7 cellular contexts compared by ENCODE assay signal in genomic region chr7:102497308-102497707, GRCh38. TPM values are rescaled to one million over a fixed set of nuclear protein-coding genes. Genes with fewer than 3 reads are reported as not detected.
DNase-seq lines count a peak whose midpoint lies in the region; ATAC-seq and TF ChIP-seq lines count a peak whose summit lies in the region.
"Not testable (repeated sequence)": the region's sequence is repeated elsewhere in the genome, so short reads cannot be mapped to it uniquely, and the experiment has no call there.
"Had no signal": no experiment of that assay in that cellular context is flagged by ENCODE, and none has a peak within 500 bp of the region (broad histone marks: within the 10 kb centered on the region; RNA-seq: fewer than 3 reads in every experiment).

No MANE protein-coding gene starts in this region.

- not testable (repeated sequence) for H3K9me3 ChIP-seq in mucosa of descending colon, spleen

- DNase-seq in activated CD8-positive, alpha-beta memory T cell treated with anti-CD3 and anti-CD28 coated beads for 24 hours: peak; percentile 56
- DNase-seq in Right ventricle myocardium superior (peak; percentile 56), left ventricle myocardium superior (peak; percentile 31), left lobe of liver (ENCODE audit: low spot score) (peak; percentile 46), mucosa of descending colon (peak in 2 of 3 donors; percentile 10 to 34), spleen (peak; percentile 46)

- not testable (repeated sequence) for TF ChIP-seq POLR2A in spleen (IDR thresholded peaks at IDR 0.05)

- 57 to 100% (median 83%) methylated on average over 1 of the region's 5 CpGs for WGBS in spleen, 5 donors

- TF ChIP-seq CTCF in mucosa of descending colon (IDR thresholded peaks at IDR 0.05); spleen (IDR thresholded peaks at IDR 0.05 in 8 of 11, conservative IDR thresholded peaks at IDR 0.05 in 3 of 11): not testable (repeated sequence)

- not testable (repeated sequence) for H3K27me3 ChIP-seq in spleen (replicated peaks in 1 of 7)

- not testable (repeated sequence) for H3K36me3 ChIP-seq in mucosa of descending colon (ENCODE audit: low read depth); spleen

- H3K27ac ChIP-seq in spleen: not testable (repeated sequence)

- intact Hi-C loops in Right ventricle myocardium superior (cut with DNase I); left ventricle myocardium superior (cut with micrococcal nuclease); mucosa of descending colon (cut with DNase I, micrococcal nuclease); spleen (cut with DNase I; ENCODE audit: low total_unique reads): not testable (repeated sequence)

- not testable (repeated sequence) for ATAC-seq in Right ventricle myocardium superior (ENCODE audit: poor library complexity); left ventricle myocardium superior; mucosa of descending colon
- ATAC-seq in left lobe of liver: peak; percentile 31

- not testable (repeated sequence) for H3K4me1 ChIP-seq in mucosa of descending colon (ENCODE audit: low read depth); spleen

- not testable (repeated sequence) for H3K4me3 ChIP-seq in mucosa of descending colon, spleen

RNA-seq across cellular contexts. Expression of gene POLR2J, which starts 18.6 kb away (rescaled TPM):
- total RNA-seq in Right ventricle myocardium superior (51.3 TPM), left ventricle myocardium superior (49.6 TPM), left lobe of liver (29.9 TPM), mucosa of descending colon (10 to 100 TPM; 44.0 to 59.3 (median 45.6) TPM), spleen (10 to 100 TPM in 6 of 7 donors, 1 to 10 TPM in 1; 8.4 to 34.5 (median 30.8) TPM)
- polyA plus RNA-seq in spleen: 10 to 100 TPM; 95.6 to 98.8 (median 96.4) TPM

RNA-seq across cellular contexts. Expression of gene RASA4B, which starts 20.3 kb away (rescaled TPM):
- total RNA-seq in Right ventricle myocardium superior: 9.3 TPM
- total RNA-seq in left ventricle myocardium superior: 7.5 TPM
- total RNA-seq in left lobe of liver: 2.9 TPM
- 10 to 100 TPM in 2 of 3 donors, 1 to 10 TPM in 1; 8.0 to 30.8 (median 12.2) TPM for total RNA-seq in mucosa of descending colon
- 10 to 100 TPM; 16.7 to 50.5 (median 22.7) TPM for total RNA-seq in spleen
- polyA plus RNA-seq in spleen: 10 to 100 TPM; 18.5 to 42.2 (median 24.6) TPM

RNA-seq across cellular contexts. Expression of gene LRWD1, which starts 32.5 kb away (rescaled TPM):
- total RNA-seq in Right ventricle myocardium superior: 9.7 TPM
- total RNA-seq in left ventricle myocardium superior: 10.4 TPM
- total RNA-seq in left lobe of liver: 16.4 TPM
- 10 to 100 TPM; 12.7 to 17.6 (median 13.3) TPM for total RNA-seq in mucosa of descending colon
- 10 to 100 TPM; 19.9 to 42.2 (median 24.1) TPM for total RNA-seq in spleen
- 10 to 100 TPM; 22.1 to 37.3 (median 33.7) TPM for polyA plus RNA-seq in spleen

RNA-seq across cellular contexts. Expression of gene ALKBH4, which starts 32.6 kb away (rescaled TPM):
- total RNA-seq in Right ventricle myocardium superior: 5.3 TPM
- 4.5 TPM for total RNA-seq in left ventricle myocardium superior
- 8.3 TPM for total RNA-seq in left lobe of liver
- total RNA-seq in mucosa of descending colon: 10 to 100 TPM in 1 of 3 donors, 1 to 10 TPM in 2; 8.4 to 11.1 (median 10.0) TPM
- 10 to 100 TPM in 6 of 7 donors, 1 to 10 TPM in 1; 9.6 to 15.1 (median 10.7) TPM for total RNA-seq in spleen
- polyA plus RNA-seq in spleen: 10 to 100 TPM in 1 of 3 donors, 1 to 10 TPM in 2; 9.0 to 11.1 (median 9.2) TPM

RNA-seq across cellular contexts. Expression of gene UPK3BL2, which starts 46.2 kb away (rescaled TPM):
- 4.4 TPM for total RNA-seq in Right ventricle myocardium superior
- 2.9 TPM for total RNA-seq in left ventricle myocardium superior
- total RNA-seq in left lobe of liver: 8.5 TPM
- total RNA-seq in mucosa of descending colon: 10 to 100 TPM in 2 of 3 donors, 1 to 10 TPM in 1; 9.7 to 23.9 (median 18.7) TPM
- 10 to 100 TPM; 14.2 to 31.0 (median 25.8) TPM for total RNA-seq in spleen
- 10 to 100 TPM; 11.5 to 27.4 (median 18.8) TPM for polyA plus RNA-seq in spleen
- total RNA-seq: G401 had no signal
